In the genomic region with DNA sequence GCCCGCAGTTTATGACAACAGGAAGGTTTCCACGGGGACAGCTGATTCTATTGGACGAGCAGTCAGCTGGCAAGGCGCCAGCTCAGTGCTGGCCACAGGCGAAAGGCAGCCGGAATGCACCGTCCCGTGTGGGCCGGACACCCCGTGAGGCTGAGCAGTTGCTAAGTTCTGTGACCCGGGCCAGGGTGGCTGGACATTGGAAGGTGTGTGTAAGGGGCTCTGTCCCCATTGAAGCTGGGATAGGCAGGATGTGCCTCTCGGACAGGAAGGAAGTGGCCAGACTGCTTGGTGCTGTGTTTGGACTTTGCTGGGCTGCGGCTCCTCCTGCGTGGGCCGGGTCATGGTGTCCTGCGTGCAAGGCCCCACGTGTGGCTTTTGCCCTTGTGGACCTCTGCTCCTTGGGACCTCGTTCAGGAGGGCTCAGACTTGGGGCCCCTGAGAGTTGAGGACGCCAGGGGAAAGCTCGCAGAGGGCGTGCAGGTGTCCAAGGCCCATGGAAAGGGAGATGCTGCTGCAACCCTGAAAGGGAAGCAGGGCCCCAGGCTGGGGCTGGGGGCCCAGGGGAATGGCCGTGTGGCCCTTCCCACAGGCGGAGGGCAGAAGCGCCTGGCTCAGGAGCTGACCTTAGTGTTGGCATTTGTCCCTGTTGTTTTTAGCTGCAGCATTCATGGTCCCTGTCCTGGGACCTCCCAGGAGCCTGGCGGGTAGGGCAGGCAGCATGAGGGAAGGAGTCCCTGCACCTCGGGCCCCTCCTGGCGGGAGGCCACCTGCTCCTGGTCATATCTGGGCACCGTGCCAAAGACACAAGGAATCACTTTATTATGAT, we compare ENCODE assay signal across 9 cellular contexts. TPM values are rescaled to one million over a fixed set of nuclear protein-coding genes. Genes with fewer than 3 reads are reported as not detected.
A peak's percentile ranks its signal among the peaks of the same experiment; 100 is the strongest.
DNase-seq lines count a peak whose midpoint lies in the region; ATAC-seq and TF ChIP-seq lines count a peak whose summit lies in the region.
"Had no signal": no experiment of that assay in that cellular context is flagged by ENCODE, and none has a peak within 500 bp of the region (broad histone marks: within the 10 kb centered on the region; RNA-seq: fewer than 3 reads in every experiment).

No MANE protein-coding gene starts in this region.

- H3K9me2 ChIP-seq in GM23338 (ENCODE audit: insufficient read depth): no peaks in the 10 kb centered on the region

- POLR2A ChIA-PET in GM10248 (lab: Yijun Ruan, JAX): no interaction called here

- no peak overlapping the region for H3K27ac Mint-ChIP-seq in GM23338
- H3K27ac Mint-ChIP-seq: activated naive CD8-positive, alpha-beta T cell had no signal

- no peaks in the 10 kb centered on the region for H3K36me3 ChIP-seq in skeletal muscle tissue (ENCODE audit: control insufficient read depth in 3 of 3, insufficient read depth in 3 of 3, low read length in 3 of 3)
- no peaks in the 10 kb centered on the region for H3K36me3 ChIP-seq in GM23338 (ENCODE audit: insufficient read depth)

- H3K27ac ChIP-seq in VCaP (peak overlapping the region; percentile 95), right cardiac atrium (ENCODE audit: low read length) (peak overlapping the region; percentile 67), skeletal muscle tissue (ENCODE audit: low read depth, low read length) (peak overlapping the region; percentile 46), GM23338 (ENCODE audit: low read depth) (no peak overlapping the region)

- H3K79me2 ChIP-seq in GM23338 (replicated peaks; ENCODE audit: insufficient read depth): peaks cover 72% of the 10 kb centered on the region

- H3K36me3 Mint-ChIP-seq in GM23338 (ENCODE audit: low read depth): no peaks in the 10 kb centered on the region
- H3K36me3 Mint-ChIP-seq: activated naive CD8-positive, alpha-beta T cell had no signal

- H3K4me3 Mint-ChIP-seq in GM23338: no peak overlapping the region
- H3K4me3 Mint-ChIP-seq: activated naive CD8-positive, alpha-beta T cell had no signal

- no peak overlapping the region for H2AFZ ChIP-seq in GM23338

- no peaks in the 10 kb centered on the region for H3K27me3 ChIP-seq in right cardiac atrium (ENCODE audit: control insufficient read depth, insufficient read depth)
- H3K27me3 ChIP-seq in skeletal muscle tissue (ENCODE audit: control insufficient read depth in 3 of 3, insufficient read depth in 3 of 3, low read length in 3 of 3): peaks cover 2 to 18% (median 15%) of the 10 kb centered on the region in 3 donors
- H3K27me3 ChIP-seq in GM23338 (ENCODE audit: insufficient read depth): no peaks in the 10 kb centered on the region

- peaks cover 11% of the 10 kb centered on the region for H3K4me1 ChIP-seq in right cardiac atrium (ENCODE audit: control insufficient read depth, insufficient read depth, low read length)
- peaks cover 46 to 67% (median 51%) of the 10 kb centered on the region in 3 donors for H3K4me1 ChIP-seq in skeletal muscle tissue (ENCODE audit: control insufficient read depth in 3 of 3, insufficient read depth in 3 of 3, low read length in 3 of 3)
- H3K4me1 ChIP-seq in GM23338 (ENCODE audit: insufficient read depth): no peaks in the 10 kb centered on the region

- ATAC-seq in right cardiac atrium: peak; percentile 72 to 74
- no peak for ATAC-seq in GM23338

- H3F3A ChIP-seq in GM23338 (replicated peaks; ENCODE audit: low read depth): peaks cover 4% of the 10 kb centered on the region; the same call in 1 of the 2 replicates

- peaks cover 6% of the 10 kb centered on the region for H4K20me1 ChIP-seq in GM23338 (replicated peaks; ENCODE audit: insufficient read depth)

- H3K4me1 Mint-ChIP-seq in GM23338: peaks cover 17% of the 10 kb centered on the region

- no peaks in the 10 kb centered on the region for H3K9me3 Mint-ChIP-seq in GM23338

- intact Hi-C loops in right cardiac atrium (cut with DNase I): no loop called here

- no peak for TF ChIP-seq CTCF in HFF-Myc (IDR thresholded peaks at IDR 0.05; ENCODE audit: low read depth, low read length, missing control alignments)
- no peak for TF ChIP-seq CTCF in VCaP (conservative IDR thresholded peaks at IDR 0.05)
- TF ChIP-seq CTCF in GM10248 (IDR thresholded peaks at IDR 0.05; ENCODE audit: control extremely low read depth, extremely low read depth, low read depth, missing control alignments): no peak
- TF ChIP-seq CTCF in GM23338 (conservative IDR thresholded peaks at IDR 0.05; ENCODE audit: low read depth in 2 of 2): no peak

- H3K4me3 ChIP-seq in HFF-Myc (replicated peaks; ENCODE audit: low read depth, low read length): no peak overlapping the region
- H3K4me3 ChIP-seq in right cardiac atrium (ENCODE audit: low read length): no peak overlapping the region
- H3K4me3 ChIP-seq in skeletal muscle tissue (ENCODE audit: low read length in 3 of 3): peak overlapping the region; percentile 49 to 72 (median 59)
- no peak overlapping the region for H3K4me3 ChIP-seq in GM23338

- peak overlapping the region; percentile 33 to 71 (median 64) for H3K9ac ChIP-seq in skeletal muscle tissue (ENCODE audit: low read depth in 1 of 3, low read length in 3 of 3)

- DNase-seq in HFF-Myc (ENCODE audit: extremely low read depth, low read depth) (peak; percentile 33), right cardiac atrium (peak; percentile 92 to 98 (median 96)), GM10248 (ENCODE audit: extremely low spot score) (no peak), dedifferentiated amniotic fluid mesenchymal stem cell (ENCODE audit: extremely low spot score) (no peak), 8988T (no peak), GM23338 (ENCODE audit: low spot score) (no peak)

- WGBS in right cardiac atrium: 13% methylated on average over 28 of the region's 28 CpGs

- H3K4me2 ChIP-seq in GM23338: no peak overlapping the region

- CTCF ChIA-PET in GM10248 (lab: Yijun Ruan, JAX): no interaction called here

- no peaks in the 10 kb centered on the region for H3K9me3 ChIP-seq in right cardiac atrium (ENCODE audit: control insufficient read depth, low read length)
- no peaks in the 10 kb centered on the region for H3K9me3 ChIP-seq in skeletal muscle tissue (ENCODE audit: control insufficient read depth in 3 of 3, low read length in 3 of 3)

- peaks cover 15% of the 10 kb centered on the region for H3K27me3 Mint-ChIP-seq in GM23338 (ENCODE audit: insufficient read depth, low read depth, poor library complexity)
- H3K27me3 Mint-ChIP-seq: activated naive CD8-positive, alpha-beta T cell had no signal

TF ChIP-seq in GM23338, 12 proteins besides CTCF, POLR2A, EP300 and RAD21 (continues in another document):
- TF ChIP-seq EZH2phosphoT487 (IDR thresholded peaks at IDR 0.05; ENCODE audit: unreplicated experiment) (no peak), EZH2 (IDR thresholded peaks at IDR 0.05; ENCODE audit: low read depth, unreplicated experiment) (no peak), JUNB (IDR thresholded peaks at IDR 0.05; ENCODE audit: unreplicated experiment) (no peak), ZNF114 (CRISPR knock-in tag; IDR thresholded peaks at IDR 0.05) (no peak), ZNF331 (CRISPR knock-in tag; IDR thresholded peaks at IDR 0.05; ENCODE audit: low read depth) (no peak), NANOG (IDR thresholded peaks at IDR 0.05; ENCODE audit: borderline replicate concordance) (no peak), POLR2AphosphoS5 (IDR thresholded peaks at IDR 0.05; ENCODE audit: low read depth) (no peak), STAT1 (IDR thresholded peaks at IDR 0.05; ENCODE audit: unreplicated experiment) (no peak), CREB1 (CRISPR knock-in tag; IDR thresholded peaks at IDR 0.05; ENCODE audit: low read depth) (no peak)
- TF ChIP-seq, protein P1, sequence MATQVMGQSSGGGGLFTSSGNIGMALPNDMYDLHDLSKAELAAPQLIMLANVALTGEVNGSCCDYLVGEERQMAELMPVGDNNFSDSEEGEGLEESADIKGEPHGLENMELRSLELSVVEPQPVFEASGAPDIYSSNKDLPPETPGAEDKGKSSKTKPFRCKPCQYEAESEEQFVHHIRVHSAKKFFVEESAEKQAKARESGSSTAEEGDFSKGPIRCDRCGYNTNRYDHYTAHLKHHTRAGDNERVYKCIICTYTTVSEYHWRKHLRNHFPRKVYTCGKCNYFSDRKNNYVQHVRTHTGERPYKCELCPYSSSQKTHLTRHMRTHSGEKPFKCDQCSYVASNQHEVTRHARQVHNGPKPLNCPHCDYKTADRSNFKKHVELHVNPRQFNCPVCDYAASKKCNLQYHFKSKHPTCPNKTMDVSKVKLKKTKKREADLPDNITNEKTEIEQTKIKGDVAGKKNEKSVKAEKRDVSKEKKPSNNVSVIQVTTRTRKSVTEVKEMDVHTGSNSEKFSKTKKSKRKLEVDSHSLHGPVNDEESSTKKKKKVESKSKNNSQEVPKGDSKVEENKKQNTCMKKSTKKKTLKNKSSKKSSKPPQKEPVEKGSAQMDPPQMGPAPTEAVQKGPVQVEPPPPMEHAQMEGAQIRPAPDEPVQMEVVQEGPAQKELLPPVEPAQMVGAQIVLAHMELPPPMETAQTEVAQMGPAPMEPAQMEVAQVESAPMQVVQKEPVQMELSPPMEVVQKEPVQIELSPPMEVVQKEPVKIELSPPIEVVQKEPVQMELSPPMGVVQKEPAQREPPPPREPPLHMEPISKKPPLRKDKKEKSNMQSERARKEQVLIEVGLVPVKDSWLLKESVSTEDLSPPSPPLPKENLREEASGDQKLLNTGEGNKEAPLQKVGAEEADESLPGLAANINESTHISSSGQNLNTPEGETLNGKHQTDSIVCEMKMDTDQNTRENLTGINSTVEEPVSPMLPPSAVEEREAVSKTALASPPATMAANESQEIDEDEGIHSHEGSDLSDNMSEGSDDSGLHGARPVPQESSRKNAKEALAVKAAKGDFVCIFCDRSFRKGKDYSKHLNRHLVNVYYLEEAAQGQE (IDR thresholded peaks at IDR 0.05; ENCODE audit: unreplicated experiment): no peak
- TF ChIP-seq, protein P2, sequence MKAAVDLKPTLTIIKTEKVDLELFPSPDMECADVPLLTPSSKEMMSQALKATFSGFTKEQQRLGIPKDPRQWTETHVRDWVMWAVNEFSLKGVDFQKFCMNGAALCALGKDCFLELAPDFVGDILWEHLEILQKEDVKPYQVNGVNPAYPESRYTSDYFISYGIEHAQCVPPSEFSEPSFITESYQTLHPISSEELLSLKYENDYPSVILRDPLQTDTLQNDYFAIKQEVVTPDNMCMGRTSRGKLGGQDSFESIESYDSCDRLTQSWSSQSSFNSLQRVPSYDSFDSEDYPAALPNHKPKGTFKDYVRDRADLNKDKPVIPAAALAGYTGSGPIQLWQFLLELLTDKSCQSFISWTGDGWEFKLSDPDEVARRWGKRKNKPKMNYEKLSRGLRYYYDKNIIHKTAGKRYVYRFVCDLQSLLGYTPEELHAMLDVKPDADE (IDR thresholded peaks at IDR 0.05): no peak

RNA-seq across cellular contexts. Expression of a gene that starts 10.0 kb away (rescaled TPM):
- total RNA-seq in right cardiac atrium (10 to 100 TPM; 20.5 to 39.5 (median 33.8) TPM), skeletal muscle tissue (7.3 TPM)
- polyA plus RNA-seq in right cardiac atrium (31.8 TPM), GM23338 (2016; fragmentation: Nextera tagmentation; extraction: Ambion mirVana) (21.7 and 22.7 TPM in 2 replicates)
- total RNA-seq in GM23338 (2014; rRNA removed; shearing (Covaris generic)): 16.7 and 22.7 TPM in 2 replicates

RNA-seq across cellular contexts. Expression of a gene that starts 53.3 kb away (rescaled TPM):
- 10 to 100 TPM; 18.4 to 22.5 (median 19.7) TPM for total RNA-seq in right cardiac atrium
- polyA plus RNA-seq in right cardiac atrium: 24.6 TPM
- total RNA-seq in skeletal muscle tissue: 12.5 TPM
- 8.2 and 12.3 TPM in 2 replicates for total RNA-seq in GM23338 (2014; rRNA removed; shearing (Covaris generic))
- 13.2 and 14.0 TPM in 2 replicates for polyA plus RNA-seq in GM23338 (2016; fragmentation: Nextera tagmentation; extraction: Ambion mirVana)

Comparison
In these comparisons a context has a peak if more than half of its experiments do, and no peak if none do; other contexts are left out.
1. DNase-seq: peak in HFF-Myc (single experiment) and right cardiac atrium (3 of 3); none in GM10248 (single experiment), dedifferentiated amniotic fluid mesenchymal stem cell (single experiment), 8988T (single experiment) and GM23338 (single experiment).
2. H3K4me3 ChIP-seq: peak in skeletal muscle tissue (3 of 3); none in HFF-Myc (single experiment), right cardiac atrium (single experiment) and GM23338 (single experiment).